Comparison of ENCODE assay signal across 14 cellular contexts in genomic region chr3:144843099-144843498, GRCh38.
DNase-seq lines count a peak whose midpoint lies in the region; ATAC-seq, FAIRE-seq and TF ChIP-seq lines count a peak whose summit lies in the region.
"Had no signal": no experiment of that assay in that cellular context is flagged by ENCODE, and none has a peak within 500 bp of the region (broad histone marks: within the 10 kb centered on the region; RNA-seq: fewer than 3 reads in every experiment).

No MANE protein-coding gene starts in this region.

- H3K4me3 Mint-ChIP-seq in mesothelial cell of epicardium: no peak overlapping the region
- H3K4me3 Mint-ChIP-seq: activated CD4-positive, alpha-beta T cell treated with anti-CD3 and anti-CD28 coated beads, Interleukin-2, amount 10 ng/mL, durations not matched to agents 24 days and 14 days had no signal

- H3K4me1 ChIP-seq in small intestine (ENCODE audit: control insufficient read depth in 2 of 2, insufficient read depth in 1 of 2, low read depth in 1 of 2, low read length in 1 of 2): no peaks in the 10 kb centered on the region
- H3K4me1 ChIP-seq: breast epithelium, testis had no signal

- H3K4me1 Mint-ChIP-seq in mesothelial cell of epicardium: no peaks in the 10 kb centered on the region
- H3K4me1 Mint-ChIP-seq: activated CD4-positive, alpha-beta T cell treated with anti-CD3 and anti-CD28 coated beads, Interleukin-2, amount 10 ng/mL, durations not matched to agents 24 days and 14 days had no signal

- TF ChIP-seq CTCF in choroid plexus epithelial cell (conservative IDR thresholded peaks at IDR 0.05; ENCODE audit: low read depth, low read length) (peak; percentile 67), mesothelial cell of epicardium (IDR thresholded peaks at IDR 0.05; ENCODE audit: unreplicated experiment) (no peak)

- FAIRE-seq in small intestine (lab: Jason Lieb, UNC): no peak

- no peaks in the 10 kb centered on the region for H3K9me3 ChIP-seq in small intestine (ENCODE audit: control insufficient read depth, low read depth)
- H3K9me3 ChIP-seq: testis had no signal

- H3K4me3 ChIP-seq in choroid plexus epithelial cell (ENCODE audit: low read depth, low read length) (no peak overlapping the region), small intestine (ENCODE audit: low read depth in 1 of 2, low read length in 2 of 2) (no peak overlapping the region)
- H3K4me3 ChIP-seq: breast epithelium, testis had no signal

- DNase-seq in DMS 273 (lab: John Stamatoyannopoulos, UW; ENCODE audit: unreplicated experiment): peak; percentile 21
- no peak for DNase-seq in DMS 273 treated with DMSO at 0.1 percent for 48 hours (lab: John Stamatoyannopoulos, UW)
- peak; percentile 90 for DNase-seq in NOMO-1 treated with DMSO at 0.1 percent for 48 hours (lab: John Stamatoyannopoulos, UW; ENCODE audit: unreplicated experiment)
- DNase-seq in choroid plexus epithelial cell (ENCODE audit: low read depth): peak; percentile 53
- DNase-seq in pons (ENCODE audit: low spot score): peak; percentile 56
- no peak for DNase-seq in mesothelial cell of epicardium (ENCODE audit: low spot score in 2 of 2, unreplicated experiment in 2 of 2)
- no peak for DNase-seq in small intestine
- DNase-seq: 8988T; activated CD4-positive, alpha-beta T cell treated with anti-CD3 and anti-CD28 coated beads, Interleukin-2, amount 10 ng/mL, durations not matched to agents 24 days and 14 days; Karpas-422; NCI-H510A treated with DMSO at 0.1 percent for 48 hours; testis had no signal

- no peak for ATAC-seq in GM18867 (IDR thresholded peaks at IDR 0.05; ENCODE audit: unreplicated experiment)

- 81 to 87% (median 87%) methylated on average over 8 of the region's 8 CpGs for WGBS in small intestine, 3 donors

- peaks cover 9% of the 10 kb centered on the region for H3K36me3 Mint-ChIP-seq in mesothelial cell of epicardium

- no peaks in the 10 kb centered on the region for H3K27me3 ChIP-seq in small intestine (ENCODE audit: control insufficient read depth in 2 of 2, insufficient read depth in 2 of 2, low read length in 2 of 2)
- H3K27me3 ChIP-seq: breast epithelium, testis had no signal

- H3K27me3 Mint-ChIP-seq in mesothelial cell of epicardium (ENCODE audit: low read depth): no peaks in the 10 kb centered on the region
- H3K27me3 Mint-ChIP-seq: activated CD4-positive, alpha-beta T cell treated with anti-CD3 and anti-CD28 coated beads, Interleukin-2, amount 10 ng/mL, durations not matched to agents 24 days and 14 days had no signal

- no peak overlapping the region for H3K27ac Mint-ChIP-seq in mesothelial cell of epicardium
- H3K27ac Mint-ChIP-seq: activated CD4-positive, alpha-beta T cell treated with anti-CD3 and anti-CD28 coated beads, Interleukin-2, amount 10 ng/mL, durations not matched to agents 24 days and 14 days had no signal

- no peak overlapping the region for H3K27ac ChIP-seq in small intestine (ENCODE audit: low read depth in 1 of 2, low read length in 1 of 2)
- H3K27ac ChIP-seq: breast epithelium, testis had no signal

- H3K36me3 ChIP-seq in small intestine (ENCODE audit: control insufficient read depth in 2 of 2, insufficient read depth in 2 of 2, low read length in 2 of 2): no peaks in the 10 kb centered on the region
- H3K36me3 ChIP-seq: breast epithelium had no signal

- peaks cover 19% of the 10 kb centered on the region for H3K9me3 Mint-ChIP-seq in mesothelial cell of epicardium
- H3K9me3 Mint-ChIP-seq: activated CD4-positive, alpha-beta T cell treated with anti-CD3 and anti-CD28 coated beads, Interleukin-2, amount 10 ng/mL, durations not matched to agents 24 days and 14 days had no signal

Comparison
In these comparisons a context has a peak if more than half of its experiments do, and no peak if none do; other contexts are left out.
1. DNase-seq: peak in DMS 273 (single experiment), NOMO-1 treated with DMSO at 0.1 percent for 48 hours (single experiment), choroid plexus epithelial cell (single experiment) and pons (single experiment); none in DMS 273 treated with DMSO at 0.1 percent for 48 hours (single experiment), mesothelial cell of epicardium (0 of 2) and small intestine (single experiment).